Comparison of ENCODE assay signal across 10 cellular contexts in genomic region chr1:38014171-38014570, GRCh38. TPM values are rescaled to one million over a fixed set of nuclear protein-coding genes. Genes with fewer than 3 reads are reported as not detected.
DNase-seq lines count a peak whose midpoint lies in the region; ATAC-seq, FAIRE-seq and TF ChIP-seq lines count a peak whose summit lies in the region.
"Had no signal": no experiment of that assay in that cellular context is flagged by ENCODE, and none has a peak within 500 bp of the region (broad histone marks: within the 10 kb centered on the region; RNA-seq: fewer than 3 reads in every experiment).

No MANE protein-coding gene starts in this region.

- H3K36me3 ChIP-seq in IMR-90 (ENCODE audit: control insufficient read depth, insufficient read depth, low read length) (peaks cover 14% of the 10 kb centered on the region), astrocyte (ENCODE audit: insufficient read depth, low read length) (peaks cover 37% of the 10 kb centered on the region)
- peaks cover 4 to 25% (median 7%) of the 10 kb centered on the region in 3 experiments for H3K36me3 ChIP-seq in naive thymus-derived CD4-positive, alpha-beta T cell (ENCODE audit: control insufficient read depth in 2 of 3, insufficient read depth in 3 of 3, low read length in 3 of 3)

- dilution Hi-C loops in IMR-90 (cut with HindIII; ENCODE audit: low sequenced_read_pairs, unreplicated experiment), result no loop called here

- H3K4me1 Mint-ChIP-seq in astrocyte (ENCODE audit: low read depth, unreplicated experiment), result peaks cover 26% of the 10 kb centered on the region
- peaks cover 27 to 69% (median 43%) of the 10 kb centered on the region in 7 donors for H3K4me1 Mint-ChIP-seq in naive thymus-derived CD4-positive, alpha-beta T cell

- H2BK15ac ChIP-seq in IMR-90 (ENCODE audit: low read depth, low read length), result no peak overlapping the region

- ATAC-seq in IMR-90 (ENCODE audit: low read depth) (no peak), GM18909 (IDR thresholded peaks at IDR 0.05; ENCODE audit: poor library complexity, unreplicated experiment) (no peak), GM18511 (IDR thresholded peaks at IDR 0.05; ENCODE audit: unreplicated experiment) (no peak)
- no peak for ATAC-seq in naive thymus-derived CD4-positive, alpha-beta T cell

- no peak for DNase-seq in IMR-90
- DNase-seq in astrocyte (ENCODE audit: low read depth), result no peak
- DNase-seq in naive thymus-derived CD4-positive, alpha-beta T cell, result no peak
- DNase-seq in stimulated activated CD4-positive, alpha-beta T cell treated with anti-CD3 and anti-CD28 coated beads, Interleukin-2, amount 100 ng/mL, for 24 hours, result no peak
- DNase-seq in NCI-H1417 (lab: John Stamatoyannopoulos, UW), result no peak
- DNase-seq: H7; stimulated activated CD4-positive, alpha-beta T cell treated with anti-CD3 and anti-CD28 coated beads, Interleukin-4, amount 100 ng/mL, for 1 hour had no signal

- H3K9me3 ChIP-seq in IMR-90 (ENCODE audit: control insufficient read depth, insufficient read depth, low read length) (no peaks in the 10 kb centered on the region), astrocyte (ENCODE audit: insufficient read depth, low read depth, low read length) (no peaks in the 10 kb centered on the region)
- no peaks in the 10 kb centered on the region for H3K9me3 ChIP-seq in naive thymus-derived CD4-positive, alpha-beta T cell (ENCODE audit: control insufficient read depth in 2 of 3, low read length in 3 of 3)

- no peak for TF ChIP-seq RAD21 in IMR-90 (IDR thresholded peaks at IDR 0.05; ENCODE audit: low read length)

- POLR2A ChIA-PET in IMR-90 (lab: Charles Lee; ENCODE audit: unreplicated experiment), result no interaction called here
- POLR2A ChIA-PET in naive thymus-derived CD4-positive, alpha-beta T cell (lab: Charles Lee), result interaction anchor here (0.6 to 2.0 kb wide), 3 partner anchors 9 to 26 kb away, joined by 3 to 7 read pairs (median 4); no protein-coding TSS in a partner anchor

- FAIRE-seq in astrocyte (lab: Jason Lieb, UNC), result no peak

- H4K91ac ChIP-seq in IMR-90 (ENCODE audit: insufficient read depth, low read depth, low read length), result no peak overlapping the region

- CTCF ChIA-PET in IMR-90 (lab: Yijun Ruan, JAX), result interaction anchor here (0.5 to 0.8 kb wide), 3 partner anchors 12 to 967 kb away, joined by 3 to 4 read pairs (median 3); no protein-coding TSS in a partner anchor
- CTCF ChIA-PET in naive thymus-derived CD4-positive, alpha-beta T cell (lab: Charles Lee), result interaction anchor here (0.8 to 1.3 kb wide), 2 partner anchors 23 to 25 kb away, joined by 3 to 4 read pairs; no protein-coding TSS in a partner anchor

- H3K27ac ChIP-seq in C4-2B, result peak overlapping the region; percentile 91
- H3K27ac ChIP-seq in IMR-90 (ENCODE audit: insufficient read depth, low read length), result no peak overlapping the region
- H3K27ac ChIP-seq in astrocyte (ENCODE audit: low read depth, low read length), result no peak overlapping the region
- no peak overlapping the region for H3K27ac ChIP-seq in naive thymus-derived CD4-positive, alpha-beta T cell (ENCODE audit: low read depth, low read length)

- H3K27me3 ChIP-seq in IMR-90 (ENCODE audit: control insufficient read depth, insufficient read depth, low read length) (no peaks in the 10 kb centered on the region), astrocyte (ENCODE audit: insufficient read depth, low read length) (no peaks in the 10 kb centered on the region)
- no peaks in the 10 kb centered on the region for H3K27me3 ChIP-seq in naive thymus-derived CD4-positive, alpha-beta T cell (ENCODE audit: control insufficient read depth in 2 of 2, insufficient read depth in 2 of 2, low read length in 2 of 2)

- no CpG with 5 or more reads among the region's 4 CpGs for WGBS in IMR-90 (ENCODE audit: extremely low coverage in 2 of 2, insufficient read length in 1 of 2), 2 experiments

- intact Hi-C loops in IMR-90 (cut with micrococcal nuclease), result no loop called here
- intact Hi-C loops in naive thymus-derived CD4-positive, alpha-beta T cell (cut with micrococcal nuclease), result loop anchor here in 1 of 2 donors (5.0 to 10.0 kb wide), 3 partner anchors 417 to 1871 kb away; partner anchors contain the start of genes GNL2, TRIT1 and ZC3H12A

- H3K18ac ChIP-seq in IMR-90 (ENCODE audit: low read depth, low read length), result no peak overlapping the region

- H3K14ac ChIP-seq in IMR-90 (replicated peaks; ENCODE audit: low read depth, low read length), result no peak overlapping the region

- 0 out of 2 replicates have a peak, but pooled peaks cover under 1% of the 10 kb centered on the region for H3K9me1 ChIP-seq in IMR-90 (ENCODE audit: insufficient read depth, low read length)

- H2AK9ac ChIP-seq in IMR-90 (replicated peaks; ENCODE audit: low read depth, low read length, poor library complexity), result no peak overlapping the region

- no peak overlapping the region for H2BK20ac ChIP-seq in IMR-90 (ENCODE audit: low read depth, low read length)

- no peak overlapping the region for H2AK5ac ChIP-seq in IMR-90 (ENCODE audit: low read depth, low read length)

- 0 out of 2 replicates have a peak, but pooled peaks cover 15% of the 10 kb centered on the region for H4K20me1 ChIP-seq in IMR-90 (ENCODE audit: insufficient read depth, low read length)
- peaks cover 45% of the 10 kb centered on the region for H4K20me1 ChIP-seq in astrocyte (ENCODE audit: insufficient read depth, low read length)

- peak overlapping the region; percentile 10 for H3K27ac Mint-ChIP-seq in astrocyte (ENCODE audit: unreplicated experiment)
- peak overlapping the region in 2 of 9 donors; percentile 36 to 98 for H3K27ac Mint-ChIP-seq in naive thymus-derived CD4-positive, alpha-beta T cell

- BruUV-seq in IMR-90 (replicated peaks; lab: Mats Ljungman, UMichigan), result no TSS peak

- H2BK5ac ChIP-seq in IMR-90 (ENCODE audit: low read depth, low read length, poor library complexity, severe bottlenecking), result no peak overlapping the region

- H3K27me3 Mint-ChIP-seq in astrocyte (ENCODE audit: low read depth, unreplicated experiment), result no peaks in the 10 kb centered on the region
- H3K27me3 Mint-ChIP-seq in naive thymus-derived CD4-positive, alpha-beta T cell, result no peaks in the 10 kb centered on the region

- peaks cover 4% of the 10 kb centered on the region for H3K36me3 Mint-ChIP-seq in astrocyte (ENCODE audit: low read depth, unreplicated experiment)
- peaks cover 5 to 18% (median 8%) of the 10 kb centered on the region in 5 donors for H3K36me3 Mint-ChIP-seq in naive thymus-derived CD4-positive, alpha-beta T cell

- H2BK120ac ChIP-seq in IMR-90 (ENCODE audit: low read depth, low read length), result no peak overlapping the region

- H3K4me2 ChIP-seq in IMR-90 (ENCODE audit: low read depth, low read length) (peak overlapping the region; percentile 45; the same call in 1 of the 2 replicates), astrocyte (ENCODE audit: low read length) (peak overlapping the region; percentile 86)

- in situ Hi-C loops in IMR-90 (cut with MboI; ENCODE audit: low sequenced_read_pairs), result loop anchor here (25.0 kb wide), 3 partner anchors 427 to 1552 kb away; partner anchors contain the start of genes GNL2, MRPS15 and OSCP1

- peaks cover 30 to 49% of the 10 kb centered on the region in 2 experiments for H3K79me1 ChIP-seq in IMR-90 (ENCODE audit: low read depth in 1 of 2, low read length in 2 of 2)

- no peak overlapping the region for H3K9ac ChIP-seq in IMR-90 (ENCODE audit: low read depth, low read length)
- H3K9ac ChIP-seq in astrocyte (ENCODE audit: low read length), result peak overlapping the region; percentile 98

- H3K9me3 Mint-ChIP-seq in astrocyte (ENCODE audit: unreplicated experiment), result no peaks in the 10 kb centered on the region
- no peaks in the 10 kb centered on the region for H3K9me3 Mint-ChIP-seq in naive thymus-derived CD4-positive, alpha-beta T cell

- H2AFZ ChIP-seq in IMR-90 (replicated peaks; ENCODE audit: low read length, poor library complexity) (no peak overlapping the region), astrocyte (ENCODE audit: low read depth, low read length) (no peak overlapping the region)

- H3K4me1 ChIP-seq in IMR-90 (ENCODE audit: control insufficient read depth, insufficient read depth, low read length), result peaks cover 4% of the 10 kb centered on the region; the same call in 1 of the 2 replicates
- peaks cover 11% of the 10 kb centered on the region for H3K4me1 ChIP-seq in astrocyte (ENCODE audit: insufficient read depth, low read length)
- peaks cover 10 to 14% of the 10 kb centered on the region in 2 donors for H3K4me1 ChIP-seq in naive thymus-derived CD4-positive, alpha-beta T cell (ENCODE audit: control insufficient read depth in 2 of 2, insufficient read depth in 2 of 2, low read length in 2 of 2)

- TF ChIP-seq CTCF in C4-2B (conservative IDR thresholded peaks at IDR 0.05) (no peak), IMR-90 (conservative IDR thresholded peaks at IDR 0.05; ENCODE audit: low read depth, low read length) (peak; percentile 22; the same call in 1 of the 2 replicates), astrocyte (IDR thresholded peaks at IDR 0.05; ENCODE audit: insufficient read depth, low read depth, low read length) (peak; percentile 9)

- peaks cover 58% of the 10 kb centered on the region for H3K79me2 ChIP-seq in astrocyte (ENCODE audit: insufficient read depth, low read length)

- no peak overlapping the region for H4K8ac ChIP-seq in IMR-90 (ENCODE audit: low read depth in 2 of 2, low read length in 2 of 2)

- no peak overlapping the region for H3K23ac ChIP-seq in IMR-90 (ENCODE audit: low read depth, low read length)

- peak overlapping the region; percentile 95 for H3K4me3 Mint-ChIP-seq in astrocyte (ENCODE audit: unreplicated experiment)
- peak overlapping the region in 9 of 10 donors; percentile 42 to 99 (median 99) for H3K4me3 Mint-ChIP-seq in naive thymus-derived CD4-positive, alpha-beta T cell

- H3K4ac ChIP-seq in IMR-90 (ENCODE audit: low read depth, low read length), result no peak overlapping the region

- no peak overlapping the region for H4K5ac ChIP-seq in IMR-90 (ENCODE audit: low read depth, low read length)

- no peak overlapping the region for H3K56ac ChIP-seq in IMR-90 (ENCODE audit: extremely low read depth, insufficient read depth, low read length)

- TF ChIP-seq POLR2A in IMR-90 (IDR thresholded peaks at IDR 0.05; ENCODE audit: low read depth, low read length), result no peak

- H3K4me3 ChIP-seq in IMR-90 (ENCODE audit: insufficient read depth, low read depth, low read length), result no peak overlapping the region
- peak overlapping the region; percentile 92 for H3K4me3 ChIP-seq in astrocyte (ENCODE audit: insufficient read depth, low read depth, low read length)
- H3K4me3 ChIP-seq in naive thymus-derived CD4-positive, alpha-beta T cell (ENCODE audit: low read length), result no peak overlapping the region

RNA-seq across cellular contexts. Expression of gene UTP11, which starts 1.6 kb away (rescaled TPM):
- total RNA-seq in IMR-90 (2012; rRNA removed) (27.8 and 58.3 TPM in 2 replicates), astrocyte (38.2 and 42.6 TPM in 2 replicates)
- 19.3 and 22.0 TPM in 2 replicates for polyA plus RNA-seq in IMR-90 (2012; rRNA removed)
- polyA plus RNA-seq in IMR-90 (2012; cell fraction: cytosol; rRNA removed), result 7.2 and 12.9 TPM in 2 replicates
- 2.1 and 14.6 TPM in 2 replicates for polyA plus RNA-seq in IMR-90 (2012; cell fraction: nucleus; rRNA removed; ENCODE audit: low replicate concordance)
- total RNA-seq in naive thymus-derived CD4-positive, alpha-beta T cell, result 10 to 100 TPM in 3 of 5 experiments, 1 to 10 TPM in 2; 8.2 to 42.8 (median 15.7) TPM
- polyA plus RNA-seq in naive thymus-derived CD4-positive, alpha-beta T cell, result 10 to 100 TPM; 17.4 to 26.0 TPM

RNA-seq across cellular contexts. Expression of gene FHL3, which starts 8.9 kb away (rescaled TPM):
- total RNA-seq in IMR-90 (2012; rRNA removed) (7.2 and 11.5 TPM in 2 replicates), astrocyte (107 and 116 TPM in 2 replicates)
- polyA plus RNA-seq in IMR-90 (2012; rRNA removed), result 26.0 and 27.1 TPM in 2 replicates
- polyA plus RNA-seq in IMR-90 (2012; cell fraction: cytosol; rRNA removed), result 25.2 and 47.0 TPM in 2 replicates
- polyA plus RNA-seq in IMR-90 (2012; cell fraction: nucleus; rRNA removed; ENCODE audit: low replicate concordance), result 24.2 and 52.9 TPM in 2 replicates
- total RNA-seq in naive thymus-derived CD4-positive, alpha-beta T cell, result 10 to 100 TPM in 2 of 5 experiments, 1 to 10 TPM in 3; 2.9 to 19.0 (median 8.6) TPM
- polyA plus RNA-seq in naive thymus-derived CD4-positive, alpha-beta T cell, result 1 to 10 TPM; 5.1 to 8.8 TPM

RNA-seq across cellular contexts. Expression of gene SF3A3, which starts 24.3 kb away (rescaled TPM):
- total RNA-seq in IMR-90 (2012; rRNA removed) (90.0 and 109 TPM in 2 replicates), astrocyte (66.5 and 76.8 TPM in 2 replicates)
- polyA plus RNA-seq in IMR-90 (2012; rRNA removed), result 35.7 and 39.9 TPM in 2 replicates
- 7.2 and 42.6 TPM in 2 replicates for polyA plus RNA-seq in IMR-90 (2012; cell fraction: cytosol; rRNA removed)
- 10.4 and 48.2 TPM in 2 replicates for polyA plus RNA-seq in IMR-90 (2012; cell fraction: nucleus; rRNA removed; ENCODE audit: low replicate concordance)
- 10 to 100 TPM; 43.2 to 90.4 (median 77.6) TPM for total RNA-seq in naive thymus-derived CD4-positive, alpha-beta T cell
- 100 to 1,000 TPM; 116 to 118 TPM for polyA plus RNA-seq in naive thymus-derived CD4-positive, alpha-beta T cell

RNA-seq across cellular contexts. Expression of gene POU3F1, which starts 32.4 kb away (rescaled TPM):
- total RNA-seq in IMR-90 (2012; rRNA removed) (not detected in 2 replicates), astrocyte (2.3 and 3.3 TPM in 2 replicates)
- polyA plus RNA-seq in IMR-90 (2012; rRNA removed), result not detected in 2 replicates
- polyA plus RNA-seq in IMR-90 (2012; cell fraction: cytosol; rRNA removed), result 0.03 TPM in 1 of 2 replicates, not detected in the other
- 0.03 TPM in 1 of 2 replicates, not detected in the other for polyA plus RNA-seq in IMR-90 (2012; cell fraction: nucleus; rRNA removed; ENCODE audit: low replicate concordance)
- under 1 TPM in 2 of 5 experiments, not detected in 3; 0.17 to 0.19 TPM for total RNA-seq in naive thymus-derived CD4-positive, alpha-beta T cell
- polyA plus RNA-seq in naive thymus-derived CD4-positive, alpha-beta T cell, result not detected
